In the genomic region with DNA sequence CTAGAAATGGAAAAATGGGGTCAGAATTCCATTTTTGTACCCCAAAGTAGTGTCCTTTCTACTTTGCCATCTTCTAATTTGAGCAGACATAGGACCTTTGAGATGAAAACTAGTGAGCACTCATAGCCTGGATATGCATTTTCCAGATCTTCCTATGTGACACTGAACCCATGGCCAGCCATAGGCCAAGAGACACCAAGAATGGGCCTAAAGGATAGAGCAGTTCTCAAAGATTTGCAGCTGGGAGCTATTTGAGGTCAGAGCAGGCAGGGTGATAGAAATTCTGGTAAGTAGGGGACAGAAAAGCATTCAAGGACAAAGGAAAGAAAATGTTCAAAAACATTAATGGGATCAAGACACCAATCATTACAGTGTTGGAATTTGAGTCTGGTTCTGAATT, we compare ENCODE assay signal across 21 cellular contexts.
"Had no signal": no experiment of that assay in that cellular context is flagged by ENCODE, and none has a peak within 500 bp of the region (broad histone marks: within the 10 kb centered on the region; RNA-seq: fewer than 3 reads in every experiment).

No MANE protein-coding gene starts in this region.

- H3K4me1 ChIP-seq: foreskin keratinocyte, gastroesophageal sphincter, heart left ventricle, left lung, lower lobe of right lung had no signal

- H3K36me3 ChIP-seq: gastroesophageal sphincter, heart left ventricle, left lung, lower lobe of right lung had no signal

- H3K4me3 ChIP-seq: coronary artery, dorsolateral prefrontal cortex, gastroesophageal sphincter, heart left ventricle, hepatocyte, left lung, lower lobe of right lung, mucosa of descending colon had no signal

- H3K27me3 ChIP-seq: foreskin keratinocyte, gastroesophageal sphincter, hepatocyte, left lung had no signal

- H3K9me3 ChIP-seq: gastroesophageal sphincter, heart left ventricle, left lung, lower lobe of right lung, mucosa of descending colon had no signal

- H2AFZ ChIP-seq: hepatocyte had no signal

- H3K4me2 ChIP-seq: hepatocyte had no signal

- H3K27ac ChIP-seq: coronary artery, dorsolateral prefrontal cortex, epithelial cell of prostate, foreskin keratinocyte, gastroesophageal sphincter, heart left ventricle, hepatocyte, left lung, lower lobe of right lung had no signal

- H3K79me2 ChIP-seq: hepatocyte had no signal

- ATAC-seq: esophagus mucosa, foreskin keratinocyte, gastroesophageal sphincter, heart left ventricle, left cardiac atrium, left lung, left ventricle myocardium superior, lower lobe of right lung, mucosa of descending colon had no signal

- DNase-seq: dermis blood vessel endothelial cell; dorsolateral prefrontal cortex; effector CD4-positive, alpha-beta T cell; effector memory CD4-positive, alpha-beta T cell; erythroblast; foreskin keratinocyte; heart left ventricle; hypothalamus; immature natural killer cell; left cardiac atrium; left lung; left ventricle myocardium superior; lower lobe of right lung; mesenchymal stem cell; mucosa of descending colon; naive B cell had no signal
